15 cellular contexts compared by ENCODE assay signal in the genomic region with DNA sequence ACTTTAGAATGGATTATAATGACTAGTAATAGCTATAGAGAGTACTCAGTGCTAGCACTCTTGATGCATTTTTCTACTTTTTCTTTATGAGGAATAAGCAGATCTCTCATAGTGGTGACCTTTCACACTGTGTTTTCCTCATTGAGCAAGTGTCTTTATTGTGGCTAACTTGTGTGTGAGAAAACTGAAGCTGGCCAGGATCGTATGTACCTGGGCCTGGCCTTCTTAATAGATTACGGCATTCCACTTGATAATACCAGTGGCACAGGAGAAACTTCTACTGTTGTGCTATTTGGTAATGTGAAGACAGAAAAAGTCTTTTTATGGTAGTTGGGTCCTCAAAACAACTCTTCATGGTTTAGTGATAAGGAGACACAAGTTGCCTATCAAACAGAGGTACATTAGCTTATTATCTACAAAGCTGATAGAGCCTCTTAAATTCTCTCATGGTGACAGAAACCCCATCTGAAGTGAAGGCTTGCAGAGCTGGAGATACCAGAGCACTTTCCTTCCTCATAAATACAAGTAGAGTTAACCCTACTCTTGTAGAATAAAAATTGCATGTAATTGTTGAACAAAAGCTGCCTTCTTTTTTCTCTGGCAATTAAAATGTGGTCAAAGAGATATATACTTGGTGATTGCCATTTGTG.
"Had no signal": no experiment of that assay in that cellular context is flagged by ENCODE, and none has a peak within 500 bp of the region (broad histone marks: within the 10 kb centered on the region; RNA-seq: fewer than 3 reads in every experiment).

No MANE protein-coding gene starts in this region.

- H3K27ac Mint-ChIP-seq: activated CD4-positive, alpha-beta memory T cell treated with anti-CD3 and anti-CD28 coated beads, Interleukin-2, amount 10 ng/mL, durations not matched to agents 7 days and 5 days; activated naive CD8-positive, alpha-beta T cell treated with anti-CD3 and anti-CD28 coated beads, Interleukin-2, amount 50 U/mL, for 24 hours; activated T-cell treated with anti-CD3 and anti-CD28 coated beads, Interleukin-2, amount 50 U/mL, for 72 hours; effector memory CD8-positive, alpha-beta T cell; progenitor cell of endocrine pancreas; T-helper 2 cell treated with Interferon-gamma antibody and Interleukin-4, amounts not matched to agents 5 μg/mL and 100 μg/mL, for 36 hours had no signal

- H3K27me3 Mint-ChIP-seq: activated CD4-positive, alpha-beta memory T cell treated with anti-CD3 and anti-CD28 coated beads, Interleukin-2, amount 10 ng/mL, durations not matched to agents 7 days and 5 days; activated naive CD8-positive, alpha-beta T cell treated with anti-CD3 and anti-CD28 coated beads, Interleukin-2, amount 50 U/mL, for 24 hours; central memory CD8-positive, alpha-beta T cell; effector memory CD8-positive, alpha-beta T cell; naive thymus-derived CD8-positive, alpha-beta T cell; progenitor cell of endocrine pancreas had no signal

- H3K9me3 Mint-ChIP-seq: activated T-cell treated with anti-CD3 and anti-CD28 coated beads, Interleukin-2, amount 50 U/mL, for 72 hours; central memory CD8-positive, alpha-beta T cell; effector memory CD8-positive, alpha-beta T cell; naive thymus-derived CD8-positive, alpha-beta T cell had no signal

- DNase-seq: activated CD4-positive, alpha-beta memory T cell treated with anti-CD3 and anti-CD28 coated beads, Interleukin-2, amount 10 ng/mL, durations not matched to agents 7 days and 5 days; activated naive CD8-positive, alpha-beta T cell treated with anti-CD3 and anti-CD28 coated beads, Interleukin-2, amount 50 U/mL, for 24 hours; activated T-cell treated with anti-CD3 and anti-CD28 coated beads, Interleukin-2, amount 50 U/mL, for 72 hours; effector memory CD8-positive, alpha-beta T cell; gastrocnemius medialis; midbrain; naive thymus-derived CD8-positive, alpha-beta T cell; stimulated activated CD4-positive, alpha-beta T cell treated with anti-CD3 and anti-CD28 coated beads, Interleukin-2, amount 100 ng/mL, for 48 hours; stimulated activated naive CD4-positive, alpha-beta T cell treated with Interleukin-2 at 50 U/mL for 16 hours had no signal

- H3K4me1 Mint-ChIP-seq: activated CD4-positive, alpha-beta memory T cell treated with anti-CD3 and anti-CD28 coated beads, Interleukin-2, amount 10 ng/mL, durations not matched to agents 7 days and 5 days; activated naive CD8-positive, alpha-beta T cell treated with anti-CD3 and anti-CD28 coated beads, Interleukin-2, amount 50 U/mL, for 24 hours; central memory CD8-positive, alpha-beta T cell had no signal

- H3K27me3 ChIP-seq: gastrocnemius medialis, neutrophil had no signal

- ATAC-seq: activated CD4-positive, CD25-positive, alpha-beta regulatory T cell treated with anti-CD3 and anti-CD28 coated beads, Interleukin-2, amount 50 U/mL, for 24 hours; activated naive CD8-positive, alpha-beta T cell treated with anti-CD3 and anti-CD28 coated beads, Interleukin-2, amount 50 U/mL, for 24 hours; activated T-cell treated with anti-CD3 and anti-CD28 coated beads, Interleukin-2, amount 50 U/mL, for 72 hours; effector memory CD8-positive, alpha-beta T cell; gastrocnemius medialis; naive thymus-derived CD8-positive, alpha-beta T cell had no signal

- H3K4me3 Mint-ChIP-seq: activated CD4-positive, alpha-beta memory T cell treated with anti-CD3 and anti-CD28 coated beads, Interleukin-2, amount 10 ng/mL, durations not matched to agents 7 days and 5 days; activated naive CD8-positive, alpha-beta T cell treated with anti-CD3 and anti-CD28 coated beads, Interleukin-2, amount 50 U/mL, for 24 hours; activated T-cell treated with anti-CD3 and anti-CD28 coated beads, Interleukin-2, amount 50 U/mL, for 72 hours; central memory CD8-positive, alpha-beta T cell; effector memory CD8-positive, alpha-beta T cell; naive thymus-derived CD8-positive, alpha-beta T cell; T-helper 2 cell treated with Interferon-gamma antibody and Interleukin-4, amounts not matched to agents 5 μg/mL and 100 μg/mL, for 36 hours had no signal

- H3K9me3 ChIP-seq: gastrocnemius medialis, neutrophil had no signal

- H3K27ac ChIP-seq: epithelial cell of prostate, neutrophil had no signal

- H3K4me3 ChIP-seq: gastrocnemius medialis had no signal
